ENCODE assay signal across 9 cellular contexts in genomic region chr4:40046311-40046980, GRCh38. TPM values are rescaled to one million over a fixed set of nuclear protein-coding genes. Genes with fewer than 3 reads are reported as not detected.
DNase-seq lines count a peak whose midpoint lies in the region; ATAC-seq and TF ChIP-seq lines count a peak whose summit lies in the region.
"Had no signal": no experiment of that assay in that cellular context is flagged by ENCODE, and none has a peak within 500 bp of the region (broad histone marks: within the 10 kb centered on the region; RNA-seq: fewer than 3 reads in every experiment).

No MANE protein-coding gene starts in this region.

- no peaks in the 10 kb centered on the region for H3K27me3 Mint-ChIP-seq in nephron (ENCODE audit: low read depth)
- H3K27me3 Mint-ChIP-seq in CD4-positive, alpha-beta T cell = no peaks in the 10 kb centered on the region

- H3K4me1 ChIP-seq in mammary epithelial cell (ENCODE audit: insufficient read depth, low read length) = no peaks in the 10 kb centered on the region

- H3K27ac Mint-ChIP-seq in nephron = peak overlapping the region; percentile 56 to 83 (median 74)
- H3K27ac Mint-ChIP-seq in CD4-positive, alpha-beta T cell = no peak overlapping the region

- no peaks in the 10 kb centered on the region for H3K27me3 ChIP-seq in mammary epithelial cell (ENCODE audit: insufficient read depth, low read length)
- H3K27me3 ChIP-seq in CD4-positive, alpha-beta T cell (ENCODE audit: control insufficient read depth, insufficient read depth, low read length) = no peaks in the 10 kb centered on the region

- no peaks in the 10 kb centered on the region for H3K36me3 ChIP-seq in mammary epithelial cell (ENCODE audit: insufficient read depth, low read length)

- no peaks in the 10 kb centered on the region for H3K9me3 ChIP-seq in mammary epithelial cell (replicated peaks; ENCODE audit: insufficient read depth, low read length)
- H3K9me3 ChIP-seq in CD4-positive, alpha-beta T cell (ENCODE audit: control insufficient read depth, low read length) = no peaks in the 10 kb centered on the region

- H4K20me1 ChIP-seq in mammary epithelial cell (ENCODE audit: insufficient read depth, low read length) = no peaks in the 10 kb centered on the region

- H3K27ac ChIP-seq in mammary epithelial cell (ENCODE audit: insufficient read depth, low read depth, low read length) = no peak overlapping the region
- H3K27ac ChIP-seq in CD4-positive, alpha-beta T cell (ENCODE audit: low read depth, low read length) = no peak overlapping the region

- no peaks in the 10 kb centered on the region for H3K36me3 Mint-ChIP-seq in nephron (ENCODE audit: low read depth)
- H3K36me3 Mint-ChIP-seq in CD4-positive, alpha-beta T cell (ENCODE audit: low read depth) = no peaks in the 10 kb centered on the region

- H3K4me3 ChIP-seq in mammary epithelial cell (replicated peaks in 1 of 3; ENCODE audit: insufficient read depth in 1 of 3, low read depth in 2 of 3, low read length in 3 of 3) = no peak overlapping the region

- intact Hi-C loops in mammary epithelial cell (cut with micrococcal nuclease) = no loop called here
- intact Hi-C loops in CD4-positive, alpha-beta T cell (cut with DNase I, micrococcal nuclease) = no loop called here

- H3K4me1 Mint-ChIP-seq in nephron = peaks cover 6% of the 10 kb centered on the region
- no peaks in the 10 kb centered on the region for H3K4me1 Mint-ChIP-seq in CD4-positive, alpha-beta T cell (ENCODE audit: low read depth)

- no peak overlapping the region for H3K4me2 ChIP-seq in mammary epithelial cell (ENCODE audit: insufficient read depth, low read depth, low read length)

- no peak overlapping the region for H3K9ac ChIP-seq in mammary epithelial cell (ENCODE audit: insufficient read depth, low read length)

- DNase-seq in COR-L47 (lab: John Stamatoyannopoulos, UW) (peak; percentile 11), NCI-H2196 (lab: John Stamatoyannopoulos, UW; ENCODE audit: unreplicated experiment) (peak; percentile 44), mammary epithelial cell (peak; percentile 31), retina (no peak), NCI-H2171 treated with DMSO at 0.1 percent for 48 hours (lab: John Stamatoyannopoulos, UW) (no peak)
- no peak for DNase-seq in effector CD8-positive, alpha-beta T cell (lab: John Stamatoyannopoulos, UW)
- no peak for DNase-seq in CD4-positive, alpha-beta T cell
- DNase-seq: NCI-H187 had no signal

- no peak overlapping the region for H2AFZ ChIP-seq in mammary epithelial cell (ENCODE audit: low read depth, low read length)

- no peaks in the 10 kb centered on the region for H3K79me2 ChIP-seq in mammary epithelial cell (ENCODE audit: insufficient read depth, low read length)

- BruUV-seq in mammary epithelial cell (replicated peaks; lab: Mats Ljungman, UMichigan) = no TSS peak

- dilution Hi-C loops in mammary epithelial cell (cut with HindIII; ENCODE audit: low sequenced_read_pairs) = no loop called here

- CTCF ChIA-PET in mammary epithelial cell (lab: Charles Lee; ENCODE audit: low non-redundant PET) = no interaction called here
- CTCF ChIA-PET in CD4-positive, alpha-beta T cell (lab: Charles Lee) = interaction anchor here (1.1 to 1.3 kb wide), 2 partner anchors 10 kb away, joined by 3 to 6 read pairs; partner anchors contain the start of gene N4BP2

- no peak overlapping the region for H3K4me3 Mint-ChIP-seq in nephron
- no peak overlapping the region for H3K4me3 Mint-ChIP-seq in CD4-positive, alpha-beta T cell

- H3K9me3 Mint-ChIP-seq in nephron = no peaks in the 10 kb centered on the region
- no peaks in the 10 kb centered on the region for H3K9me3 Mint-ChIP-seq in CD4-positive, alpha-beta T cell

- in situ Hi-C loops in mammary epithelial cell (cut with MboI; ENCODE audit: low sequenced_read_pairs in 2 of 2) = no loop called here

- TF ChIP-seq CTCF in mammary epithelial cell (conservative IDR thresholded peaks at IDR 0.05 in 1 of 2, IDR thresholded peaks at IDR 0.05 in 1 of 2; ENCODE audit: extremely low read depth in 1 of 2, insufficient read depth in 1 of 2, low read depth in 1 of 2, low read length in 2 of 2) (peak in 1 of 2 donors; percentile 8), nephron (IDR thresholded peaks at IDR 0.05; ENCODE audit: unreplicated experiment in 3 of 3) (no peak)
- no peak for TF ChIP-seq CTCF in CD4-positive, alpha-beta T cell (IDR thresholded peaks at IDR 0.05)

- 75% methylated on average over 8 of the region's 8 CpGs for WGBS in mammary epithelial cell (ENCODE audit: low coverage, missing lambda C conversion rate)

- POLR2A ChIA-PET in CD4-positive, alpha-beta T cell (lab: Charles Lee) = no interaction called here

- ATAC-seq in CD4-positive, alpha-beta T cell (ENCODE audit: poor library complexity) = no peak

RNA-seq across cellular contexts. Expression of gene N4BP2, which starts 10.2 kb away (rescaled TPM):
- 1 to 10 TPM; 5.7 to 5.8 TPM for total RNA-seq in mammary epithelial cell
- 1.4 TPM for polyA plus RNA-seq in mammary epithelial cell
- polyA minus RNA-seq in mammary epithelial cell = 4.5 TPM
- 10 to 100 TPM; 21.7 to 25.2 TPM for total RNA-seq in CD4-positive, alpha-beta T cell

Comparison
In these comparisons a context has a peak if more than half of its experiments do, and no peak if none do; other contexts are left out.
1. DNase-seq: peak in COR-L47 (single experiment), NCI-H2196 (single experiment) and mammary epithelial cell (single experiment); none in effector CD8-positive, alpha-beta T cell (single experiment), CD4-positive, alpha-beta T cell (0 of 10), retina (single experiment) and NCI-H2171 treated with DMSO at 0.1 percent for 48 hours (single experiment).